Comparison of ENCODE assay signal across 10 cellular contexts in genomic region chr7:50307368-50308012, GRCh38. TPM values are rescaled to one million over a fixed set of nuclear protein-coding genes. Genes with fewer than 3 reads are reported as not detected.
DNase-seq lines count a peak whose midpoint lies in the region; FAIRE-seq and TF ChIP-seq lines count a peak whose summit lies in the region.
"Had no signal": no experiment of that assay in that cellular context is flagged by ENCODE, and none has a peak within 500 bp of the region (broad histone marks: within the 10 kb centered on the region; RNA-seq: fewer than 3 reads in every experiment).

No MANE protein-coding gene starts in this region.

- H2AFZ ChIP-seq in astrocyte (ENCODE audit: low read depth, low read length), result no peak overlapping the region

- TF ChIP-seq CTCF in Peyer's patch (IDR thresholded peaks at IDR 0.05), result no peak
- no peak for TF ChIP-seq CTCF in astrocyte (IDR thresholded peaks at IDR 0.05; ENCODE audit: insufficient read depth, low read depth, low read length)
- TF ChIP-seq CTCF in vagina (IDR thresholded peaks at IDR 0.05), result no peak

- no peak overlapping the region for H3K4me3 Mint-ChIP-seq in astrocyte (ENCODE audit: unreplicated experiment)

- H3K4me1 ChIP-seq in Peyer's patch (no peaks in the 10 kb centered on the region), astrocyte (ENCODE audit: insufficient read depth, low read length) (no peaks in the 10 kb centered on the region), vagina (no peaks in the 10 kb centered on the region)

- H3K9me3 Mint-ChIP-seq in astrocyte (ENCODE audit: unreplicated experiment), result no peaks in the 10 kb centered on the region

- H4K20me1 ChIP-seq in astrocyte (ENCODE audit: insufficient read depth, low read length), result no peaks in the 10 kb centered on the region

- peaks cover 3% of the 10 kb centered on the region for H3K36me3 Mint-ChIP-seq in astrocyte (ENCODE audit: low read depth, unreplicated experiment)

- TF ChIP-seq POLR2A in Peyer's patch (IDR thresholded peaks at IDR 0.05) (peak in 1 of 2 donors; percentile 49), vagina (IDR thresholded peaks at IDR 0.05) (no peak)

- H3K27me3 ChIP-seq in Peyer's patch (peaks cover 0 to 2% of the 10 kb centered on the region in 2 donors), astrocyte (ENCODE audit: insufficient read depth, low read length) (peaks cover 33% of the 10 kb centered on the region), vagina (no peaks in the 10 kb centered on the region)

- H3K4me2 ChIP-seq in astrocyte (ENCODE audit: low read length), result no peak overlapping the region

- FAIRE-seq in astrocyte (lab: Jason Lieb, UNC), result peak; percentile 5

- no peak overlapping the region for H3K27ac Mint-ChIP-seq in astrocyte (ENCODE audit: unreplicated experiment)

- H3K4me3 ChIP-seq in Peyer's patch (peak overlapping the region; percentile 57 to 75 (median 64)), astrocyte (ENCODE audit: insufficient read depth, low read depth, low read length) (no peak overlapping the region), vagina (peak overlapping the region in 1 of 2 donors; percentile 11)

- H3K4me1 Mint-ChIP-seq in astrocyte (ENCODE audit: low read depth, unreplicated experiment), result peaks cover under 1% of the 10 kb centered on the region

- H3K79me2 ChIP-seq in astrocyte (ENCODE audit: insufficient read depth, low read length), result no peaks in the 10 kb centered on the region

- H3K9me3 ChIP-seq in Peyer's patch (no peaks in the 10 kb centered on the region), astrocyte (ENCODE audit: insufficient read depth, low read depth, low read length) (no peaks in the 10 kb centered on the region), vagina (no peaks in the 10 kb centered on the region)
- H3K9me3 ChIP-seq: heart left ventricle had no signal

- H3K36me3 ChIP-seq in Peyer's patch (no peaks in the 10 kb centered on the region), astrocyte (ENCODE audit: insufficient read depth, low read length) (no peaks in the 10 kb centered on the region), vagina (no peaks in the 10 kb centered on the region)
- H3K36me3 ChIP-seq: heart left ventricle had no signal

- H3K9ac ChIP-seq in astrocyte (ENCODE audit: low read length), result no peak overlapping the region

- H3K27me3 Mint-ChIP-seq in astrocyte (ENCODE audit: low read depth, unreplicated experiment), result peaks cover 28% of the 10 kb centered on the region

- intact Hi-C loops in vagina (cut with DNase I), result no loop called here

- peak; percentile 76 for DNase-seq in stimulated activated CD4-positive, alpha-beta T cell treated with anti-CD3 and anti-CD28 coated beads, Interleukin-1b, Interleukin-23, amount 100 ng/mL, for 48 hours
- DNase-seq in stimulated activated CD4-positive, alpha-beta T cell treated with anti-CD3 and anti-CD28 coated beads, Interleukin-2, amount 100 ng/mL, for 48 hours, result no peak
- DNase-seq in Peyer's patch (peak in 2 of 3 donors; percentile 75 to 88), astrocyte (ENCODE audit: low read depth) (no peak), vagina (ENCODE audit: extremely low spot score in 2 of 2) (no peak), superior temporal gyrus (ENCODE audit: extremely low spot score) (no peak), T1000 (lab: John Stamatoyannopoulos, UW) (no peak), ureter (ENCODE audit: low spot score) (no peak)
- DNase-seq: COR-L47 had no signal

- H3K27ac ChIP-seq in Peyer's patch (peak overlapping the region; percentile 84 to 95 (median 87)), astrocyte (ENCODE audit: low read depth, low read length) (no peak overlapping the region), vagina (peak overlapping the region; percentile 30)

RNA-seq across cellular contexts. Expression of gene IKZF1, which starts 3.0 kb away (rescaled TPM):
- total RNA-seq in Peyer's patch (100 to 1,000 TPM in 1 of 4 donors, 10 to 100 TPM in 3; 25.3 to 108 (median 31.7) TPM), astrocyte (0.60 and 0.86 TPM in 2 replicates), vagina (44.9 TPM), ureter (15.2 TPM)

Comparison
In these comparisons a context has a peak if more than half of its experiments do, and no peak if none do; other contexts are left out.
1. DNase-seq: peak in stimulated activated CD4-positive, alpha-beta T cell treated with anti-CD3 and anti-CD28 coated beads, Interleukin-1b, Interleukin-23, amount 100 ng/mL, for 48 hours (single experiment) and Peyer's patch (2 of 3); none in stimulated activated CD4-positive, alpha-beta T cell treated with anti-CD3 and anti-CD28 coated beads, Interleukin-2, amount 100 ng/mL, for 48 hours (0 of 2), astrocyte (single experiment), vagina (0 of 2), superior temporal gyrus (single experiment), T1000 (single experiment) and ureter (single experiment).